18 cellular contexts compared by ENCODE assay signal in genomic region chr11:78833237-78833636, GRCh38.
DNase-seq lines count a peak whose midpoint lies in the region; ATAC-seq, FAIRE-seq and TF ChIP-seq lines count a peak whose summit lies in the region.
"Had no signal": no experiment of that assay in that cellular context is flagged by ENCODE, and none has a peak within 500 bp of the region (broad histone marks: within the 10 kb centered on the region; RNA-seq: fewer than 3 reads in every experiment).

No MANE protein-coding gene starts in this region.

- ATAC-seq in gastroesophageal sphincter (peak; percentile 54), HepG2 (no peak), sciatic nerve (peak; percentile 74), GM21619 (IDR thresholded peaks at IDR 0.05; ENCODE audit: unreplicated experiment) (no peak)
- ATAC-seq: GM23338 had no signal

- H3K4me1 Mint-ChIP-seq in CD14-positive monocyte = peaks cover 20% of the 10 kb centered on the region

- DNase-seq in CD14-positive monocyte (ENCODE audit: low spot score) = no peak
- DNase-seq in HepG2 (ENCODE audit: low spot score) = no peak
- DNase-seq in sciatic nerve (ENCODE audit: low spot score) = no peak
- no peak for DNase-seq in foreskin fibroblast
- DNase-seq in retina = no peak
- DNase-seq: C1 segment of cervical spinal cord, DMS 273 treated with DMSO at 0.1 percent for 48 hours, GF-D8, NCI-H1048, NCI-H1436 treated with DMSO at 0.1 percent for 48 hours, NCI-H2081, NCI-H82, PC-9 had no signal

- peak overlapping the region in 6 of 7 donors; percentile 3 to 91 (median 54) for H3K27ac Mint-ChIP-seq in CD14-positive monocyte
- H3K27ac Mint-ChIP-seq: GM23338 had no signal

- H3K36me3 ChIP-seq in gastroesophageal sphincter = no peaks in the 10 kb centered on the region
- H3K36me3 ChIP-seq in HepG2 (replicated peaks in 1 of 2; ENCODE audit: control insufficient read depth in 1 of 2, insufficient read depth in 2 of 2, low read length in 2 of 2) = no peaks in the 10 kb centered on the region

- H4K20me1 ChIP-seq in HepG2 (ENCODE audit: insufficient read depth, low read length) = no peaks in the 10 kb centered on the region

- no peak for TF ChIP-seq RAD21 in HepG2 (CRISPR knock-in tag; IDR thresholded peaks at IDR 0.05)

- no peaks in the 10 kb centered on the region for H3K79me2 ChIP-seq in HepG2 (ENCODE audit: insufficient read depth, low read length)

- no peak for TF ChIP-seq POLR2A in gastroesophageal sphincter (IDR thresholded peaks at IDR 0.05)
- no peak for TF ChIP-seq POLR2A in HepG2 (IDR thresholded peaks at IDR 0.05; ENCODE audit: insufficient read depth in 1 of 2, low read depth in 2 of 2, low read length in 2 of 2)

- peak overlapping the region in 1 of 2 donors; percentile 71 for H3K4me3 Mint-ChIP-seq in CD14-positive monocyte
- H3K4me3 Mint-ChIP-seq: GM23338 had no signal

- no peak overlapping the region for H2AFZ ChIP-seq in HepG2 (ENCODE audit: low read length)
- H2AFZ ChIP-seq: GM23338, PC-9 had no signal

- no peak for TF ChIP-seq CTCF in CD14-positive monocyte (IDR thresholded peaks at IDR 0.05)
- TF ChIP-seq CTCF in gastroesophageal sphincter (IDR thresholded peaks at IDR 0.05) = no peak
- no peak for TF ChIP-seq CTCF in HepG2 (CRISPR knock-in tag; IDR thresholded peaks at IDR 0.05)
- no peak for TF ChIP-seq CTCF in foreskin fibroblast (IDR thresholded peaks at IDR 0.05; ENCODE audit: low read depth, low read length)

- H3K27me3 Mint-ChIP-seq in CD14-positive monocyte (ENCODE audit: low read depth in 3 of 3) = peaks cover 0 to 4% (median 3%) of the 10 kb centered on the region in 3 donors

- peaks cover 0 to 1% (median 0%) of the 10 kb centered on the region in 7 donors for H3K9me3 Mint-ChIP-seq in CD14-positive monocyte
- H3K9me3 Mint-ChIP-seq: GM23338 had no signal

- peaks cover 0 to 6% of the 10 kb centered on the region in 2 donors for H3K36me3 Mint-ChIP-seq in CD14-positive monocyte

- TF ChIP-seq EP300 in gastroesophageal sphincter (IDR thresholded peaks at IDR 0.05) = no peak
- TF ChIP-seq EP300 in HepG2 (IDR thresholded peaks at IDR 0.05; ENCODE audit: low read depth in 2 of 2, low read length in 2 of 2) = no peak
- no peak for TF ChIP-seq EP300 in HepG2 (CRISPR knock-in tag; IDR thresholded peaks at IDR 0.05; ENCODE audit: borderline replicate concordance)

- no peak overlapping the region for H3K9ac ChIP-seq in HepG2 (ENCODE audit: insufficient read depth, low read depth, low read length)
- H3K9ac ChIP-seq: KMS-11 had no signal

- H3K4me1 ChIP-seq in gastroesophageal sphincter (no peaks in the 10 kb centered on the region), HepG2 (ENCODE audit: insufficient read depth, low read length) (no peaks in the 10 kb centered on the region)

- in situ Hi-C loops in HepG2 (cut with HindIII; ENCODE audit: extremely low pct_ligation_motif_present, low pct_unique_long_range_greater_than_20kb) = no loop called here

- H3K4me2 ChIP-seq in HepG2 (ENCODE audit: low read depth, low read length) = no peak overlapping the region
- H3K4me2 ChIP-seq: GM23338, KMS-11, PC-9 had no signal

- no peak for FAIRE-seq in HepG2 (lab: Jason Lieb, UNC)
- FAIRE-seq: GM12892 had no signal

- H3K4me3 ChIP-seq in gastroesophageal sphincter (no peak overlapping the region), HepG2 (replicated peaks in 1 of 3; ENCODE audit: insufficient read depth in 1 of 3, low read depth in 2 of 3, low read length in 3 of 3) (no peak overlapping the region), foreskin fibroblast (ENCODE audit: low read depth in 1 of 2, low read length in 2 of 2) (no peak overlapping the region)
- H3K4me3 ChIP-seq: GM23338, PC-9 had no signal

- POLR2A ChIA-PET in HepG2 (lab: Yijun Ruan, JAX) = no interaction called here

- 89 to 95% methylated on average over 2 of the region's 2 CpGs for WGBS in gastroesophageal sphincter (ENCODE audit: low coverage in 1 of 2), 2 donors
- WGBS in HepG2 (ENCODE audit: low lambda C conversion rate) = 24% methylated on average over 2 of the region's 2 CpGs

- BruUV-seq in HepG2 (replicated peaks; lab: Mats Ljungman, UMichigan) = no TSS peak

- intact Hi-C loops in CD14-positive monocyte (cut with micrococcal nuclease) (no loop called here), HepG2 (cut with micrococcal nuclease; ENCODE audit: unreplicated experiment) (no loop called here), sciatic nerve (cut with DNase I) (no loop called here)

- CTCF ChIA-PET in HepG2 (lab: Yijun Ruan, JAX; ENCODE audit: low intra/inter-chr PET ratio, low total read pairs) = no interaction called here

- no peak overlapping the region for H3K27ac ChIP-seq in gastroesophageal sphincter
- no peak overlapping the region for H3K27ac ChIP-seq in HepG2 (ENCODE audit: extremely low read length, insufficient read depth, low read length)
- H3K27ac ChIP-seq: KMS-11, PC-9 had no signal

- H3K9me3 ChIP-seq in gastroesophageal sphincter (no peaks in the 10 kb centered on the region), HepG2 (ENCODE audit: low read length) (no peaks in the 10 kb centered on the region)

- H3K27me3 ChIP-seq in gastroesophageal sphincter (no peaks in the 10 kb centered on the region), HepG2 (ENCODE audit: control insufficient read depth in 1 of 2, insufficient read depth in 2 of 2, low read length in 2 of 2) (no peaks in the 10 kb centered on the region; a peak in 1 of 5 replicates)

TF ChIP-seq in HepG2, 621 proteins besides CTCF, POLR2A, EP300 and RAD21:
- TF ChIP-seq, protein P1, sequence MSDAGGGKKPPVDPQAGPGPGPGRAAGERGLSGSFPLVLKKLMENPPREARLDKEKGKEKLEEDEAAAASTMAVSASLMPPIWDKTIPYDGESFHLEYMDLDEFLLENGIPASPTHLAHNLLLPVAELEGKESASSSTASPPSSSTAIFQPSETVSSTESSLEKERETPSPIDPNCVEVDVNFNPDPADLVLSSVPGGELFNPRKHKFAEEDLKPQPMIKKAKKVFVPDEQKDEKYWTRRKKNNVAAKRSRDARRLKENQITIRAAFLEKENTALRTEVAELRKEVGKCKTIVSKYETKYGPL (CRISPR knock-in tag; IDR thresholded peaks at IDR 0.05) = no peak
- TF ChIP-seq SNRNP70 (IDR thresholded peaks at IDR 0.05; ENCODE audit: low read depth, low read length) (no peak), MAFF (IDR thresholded peaks at IDR 0.05; ENCODE audit: low read depth, low read length) (peak; percentile 87), MAFK (conservative IDR thresholded peaks at IDR 0.05 in 1 of 2, IDR thresholded peaks at IDR 0.05 in 1 of 2; ENCODE audit: low read length in 2 of 2) (peak; percentile 84 to 91)
- TF ChIP-seq, protein P2, sequence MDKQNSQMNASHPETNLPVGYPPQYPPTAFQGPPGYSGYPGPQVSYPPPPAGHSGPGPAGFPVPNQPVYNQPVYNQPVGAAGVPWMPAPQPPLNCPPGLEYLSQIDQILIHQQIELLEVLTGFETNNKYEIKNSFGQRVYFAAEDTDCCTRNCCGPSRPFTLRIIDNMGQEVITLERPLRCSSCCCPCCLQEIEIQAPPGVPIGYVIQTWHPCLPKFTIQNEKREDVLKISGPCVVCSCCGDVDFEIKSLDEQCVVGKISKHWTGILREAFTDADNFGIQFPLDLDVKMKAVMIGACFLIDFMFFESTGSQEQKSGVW (CRISPR knock-in tag; IDR thresholded peaks at IDR 0.05; ENCODE audit: borderline replicate concordance) = no peak

Comparison
In these comparisons a context has a peak if more than half of its experiments do, and no peak if none do; other contexts are left out.
1. ATAC-seq: peak in gastroesophageal sphincter (single experiment) and sciatic nerve (single experiment); none in HepG2 (single experiment) and GM21619 (single experiment).